Comparison of ENCODE assay signal across 8 cellular contexts in the genomic region with DNA sequence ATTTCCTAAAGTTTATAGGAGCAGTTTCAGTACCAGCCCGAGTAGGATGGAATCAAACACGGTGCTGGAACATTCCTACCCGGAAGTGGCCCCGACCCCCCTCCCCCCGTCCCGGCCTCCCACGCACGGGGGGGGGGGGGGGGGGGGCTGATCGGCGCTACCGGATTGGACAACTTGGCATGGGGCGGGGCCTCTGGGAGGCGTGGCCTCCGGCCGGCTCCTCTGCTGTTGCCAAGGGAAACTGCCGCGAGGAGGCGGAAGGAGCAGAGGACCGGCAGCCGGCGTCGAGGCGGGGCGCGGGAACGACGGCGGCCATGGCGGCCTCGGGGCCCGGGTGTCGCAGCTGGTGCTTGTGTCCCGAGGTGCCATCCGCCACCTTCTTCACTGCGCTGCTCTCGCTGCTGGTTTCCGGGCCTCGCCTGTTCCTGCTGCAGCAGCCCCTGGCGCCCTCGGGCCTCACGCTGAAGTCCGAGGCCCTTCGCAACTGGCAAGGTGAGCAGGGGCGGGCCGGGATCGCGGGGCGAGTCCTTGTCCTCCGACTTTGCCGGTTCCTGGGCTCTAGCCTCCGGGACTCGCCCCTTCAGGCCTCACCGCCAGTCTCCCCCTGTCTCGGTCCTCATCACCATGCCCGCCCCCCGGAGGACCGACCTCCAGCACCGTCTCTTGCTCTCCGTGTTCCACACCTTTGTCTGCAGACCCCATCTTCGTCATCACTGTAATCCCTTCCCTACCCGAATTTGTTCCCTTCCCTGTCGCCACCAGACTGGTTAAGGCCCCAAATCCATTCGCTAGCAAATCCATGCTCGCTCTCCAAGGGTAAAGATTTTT. TPM values are rescaled to one million over a fixed set of nuclear protein-coding genes. Genes with fewer than 3 reads are reported as not detected.
DNase-seq lines count a peak whose midpoint lies in the region; ATAC-seq and TF ChIP-seq lines count a peak whose summit lies in the region.

A gene (plus strand): TSS at position 266 of the 828 bp plus-strand sequence. CDS start 49 bp downstream, at position 315.

- no peaks in the 10 kb centered on the region for H3K9me3 ChIP-seq in suprapubic skin

- H3K36me3 Mint-ChIP-seq in activated naive CD4-positive, alpha-beta T cell treated with anti-CD3 and anti-CD28 coated beads, Interleukin-2, amount 50 U/mL, for 24 hours: peaks cover 9% of the 10 kb centered on the region

- H3K27ac ChIP-seq in suprapubic skin: peak within 1 kb of the TSS; percentile 80

- TF ChIP-seq CTCF in suprapubic skin (IDR thresholded peaks at IDR 0.05): peak in 1 of 2 donors; percentile 24

- peak; percentile 94 for DNase-seq in NCI-H1092 treated with DMSO at 0.1 percent for 48 hours (lab: John Stamatoyannopoulos, UW)
- DNase-seq in globus pallidus (ENCODE audit: low spot score): peak; percentile 94
- DNase-seq in occipital lobe (lab: John Stamatoyannopoulos, UW): peak; percentile 96
- peak; percentile 97 for DNase-seq in suprapubic skin (ENCODE audit: low spot score in 2 of 2)

- H3K27me3 ChIP-seq in suprapubic skin: no peaks in the 10 kb centered on the region

- peak within 1 kb of the TSS; percentile 97 for H3K4me3 Mint-ChIP-seq in activated naive CD4-positive, alpha-beta T cell treated with anti-CD3 and anti-CD28 coated beads, Interleukin-2, amount 50 U/mL, for 24 hours

- WGBS in suprapubic skin: 2% methylated on average over 21 of the region's 64 CpGs

- ATAC-seq in HG02623 (IDR thresholded peaks at IDR 0.05; ENCODE audit: unreplicated experiment) (peak; percentile 97), SK-N-SH treated with all-trans-retinoic acid at 6 μM for 48 hours (peak; percentile 97)

- peaks cover 29% of the 10 kb centered on the region for H3K4me1 ChIP-seq in suprapubic skin

- H3K9me3 Mint-ChIP-seq in activated naive CD4-positive, alpha-beta T cell treated with anti-CD3 and anti-CD28 coated beads, Interleukin-2, amount 50 U/mL, for 24 hours: no peaks in the 10 kb centered on the region

- peak within 1 kb of the TSS; percentile 99 for H3K4me3 ChIP-seq in GM08714 (ENCODE audit: low read length)
- H3K4me3 ChIP-seq in suprapubic skin: peak within 1 kb of the TSS; percentile 95

- peaks cover 34% of the 10 kb centered on the region for H3K4me1 Mint-ChIP-seq in activated naive CD4-positive, alpha-beta T cell treated with anti-CD3 and anti-CD28 coated beads, Interleukin-2, amount 50 U/mL, for 24 hours

- H3K27me3 Mint-ChIP-seq in activated naive CD4-positive, alpha-beta T cell treated with anti-CD3 and anti-CD28 coated beads, Interleukin-2, amount 50 U/mL, for 24 hours: no peaks in the 10 kb centered on the region

- H3K27ac Mint-ChIP-seq in activated naive CD4-positive, alpha-beta T cell treated with anti-CD3 and anti-CD28 coated beads, Interleukin-2, amount 50 U/mL, for 24 hours: peak within 1 kb of the TSS; percentile 98

- H3K36me3 ChIP-seq in suprapubic skin: peaks cover 31% of the 10 kb centered on the region

- peak; percentile 76 to 77 for TF ChIP-seq POLR2A in suprapubic skin (IDR thresholded peaks at IDR 0.05)

- TF ChIP-seq EP300 in suprapubic skin (IDR thresholded peaks at IDR 0.05): no peak

TF ChIP-seq in SK-N-SH treated with all-trans-retinoic acid at 6 μM for 48 hours, 23 proteins besides CTCF, POLR2A, EP300 and RAD21:
- TF ChIP-seq GLIS3 (CRISPR knock-in tag; IDR thresholded peaks at IDR 0.05): 0 out of 2 replicates have a peak, but pooled peaks have one; percentile 55
- TF ChIP-seq ARNTL (CRISPR knock-in tag; IDR thresholded peaks at IDR 0.05; ENCODE audit: borderline replicate concordance, low read depth): no peak
- TF ChIP-seq CSDC2 (CRISPR knock-in tag; IDR thresholded peaks at IDR 0.05): no peak

RNA-seq across cellular contexts. Expression of the gene that starts here (rescaled TPM):
- 27.1 TPM for total RNA-seq in occipital lobe
- 10 to 100 TPM; 28.3 to 63.1 (median 49.8) TPM for total RNA-seq in suprapubic skin

Comparison
In these comparisons a context has a peak if more than half of its experiments do, and no peak if none do; other contexts are left out.
1. Peak in every context shown above with its lines: DNase-seq, ATAC-seq, H3K4me3 ChIP-seq and H3K27ac ChIP-seq.